ENCODE assay signal across 8 cellular contexts in the genomic region with DNA sequence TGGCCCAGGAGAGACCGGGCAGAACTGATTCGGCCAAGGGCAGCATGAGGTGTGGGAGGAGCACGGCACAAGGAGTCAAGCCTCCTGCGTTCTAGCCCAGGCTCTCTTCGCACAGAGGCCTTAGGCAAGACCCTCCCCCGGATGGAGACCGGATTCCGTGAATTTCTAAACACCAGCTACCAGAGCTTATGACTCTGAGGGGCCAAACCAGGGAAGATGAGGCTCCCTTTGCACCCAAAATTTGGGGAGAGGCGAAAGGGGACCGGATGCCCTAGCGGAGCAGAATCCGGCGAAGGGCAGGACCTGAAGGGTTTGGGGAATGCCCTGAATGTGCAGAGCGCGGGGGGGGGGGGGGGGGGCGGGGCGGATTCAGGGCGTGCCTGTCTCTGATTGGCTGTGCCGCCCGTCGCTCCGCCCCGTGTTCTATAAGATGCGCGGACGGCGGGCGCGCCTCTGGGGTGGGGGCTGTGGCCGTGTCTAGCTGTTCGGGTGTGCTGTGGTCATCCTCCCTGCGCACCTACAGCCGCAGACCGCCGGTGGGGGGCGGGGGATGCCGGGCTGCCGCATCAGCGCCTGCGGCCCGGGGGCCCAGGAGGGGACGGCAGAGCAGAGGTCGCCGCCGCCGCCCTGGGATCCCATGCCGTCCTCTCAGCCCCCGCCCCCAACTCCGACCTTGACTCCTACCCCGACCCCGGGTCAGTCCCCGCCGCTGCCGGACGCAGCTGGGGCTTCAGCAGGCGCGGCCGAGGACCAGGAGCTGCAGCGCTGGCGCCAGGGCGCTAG. TPM values are rescaled to one million over a fixed set of nuclear protein-coding genes. Genes with fewer than 3 reads are reported as not detected.
DNase-seq lines count a peak whose midpoint lies in the region; ATAC-seq and TF ChIP-seq lines count a peak whose summit lies in the region.

Gene TRNP1 (plus strand): TSS at position 456 of the 783 bp plus-strand sequence. CDS start 95 bp downstream, at position 551.

- peak; percentile 51 for ATAC-seq in HG02763 (IDR thresholded peaks at IDR 0.05; ENCODE audit: unreplicated experiment)
- ATAC-seq in GM18511 (IDR thresholded peaks at IDR 0.05; ENCODE audit: unreplicated experiment), result no peak

- DNase-seq in DMS153 (lab: John Stamatoyannopoulos, UW) (peak; percentile 38), NCI-H748 (lab: John Stamatoyannopoulos, UW; ENCODE audit: unreplicated experiment) (peak; percentile 82), endodermal cell (peak; percentile 97)
- peak; percentile 38 for DNase-seq in activated CD8-positive, alpha-beta memory T cell treated with anti-CD3 and anti-CD28 coated beads, Interleukin-2, amount 50 U/mL, for 1 hour (ENCODE audit: extremely low read depth)
- DNase-seq in stimulated activated CD8-positive, alpha-beta memory T cell treated with anti-CD3 and anti-CD28 coated beads, Interleukin-15, amount 100 ng/mL, for 1 hour (ENCODE audit: low read depth), result peak; percentile 31

- H3K27ac ChIP-seq in endodermal cell (ENCODE audit: low read depth, low read length) (no peak within 1 kb of the TSS), mesodermal cell (ENCODE audit: low read depth, low read length, severe bottlenecking) (peak within 1 kb of the TSS; percentile 18)

- peaks cover 2% of the 10 kb centered on the region for H3K36me3 Mint-ChIP-seq in endodermal cell (ENCODE audit: low read depth)

- H3K9ac ChIP-seq in endodermal cell (ENCODE audit: extremely low read depth, low read length, poor library complexity, severe bottlenecking), result peak within 1 kb of the TSS; percentile 47

- H3K4me3 ChIP-seq in endodermal cell (ENCODE audit: low read length) (peak within 1 kb of the TSS; percentile 86), mesodermal cell (ENCODE audit: extremely low read depth, insufficient read depth, low read length, poor library complexity, severe bottlenecking) (peak within 1 kb of the TSS; percentile 54)

- no peaks in the 10 kb centered on the region for H3K27me3 ChIP-seq in endodermal cell (ENCODE audit: control insufficient read depth, insufficient read depth, low read length, poor library complexity, severe bottlenecking)

- no peak for TF ChIP-seq CTCF in endodermal cell (conservative IDR thresholded peaks at IDR 0.05)

- peak within 1 kb of the TSS; percentile 86 for H3K27ac Mint-ChIP-seq in endodermal cell

- H3K9me3 Mint-ChIP-seq in endodermal cell, result no peaks in the 10 kb centered on the region

- H3K27me3 Mint-ChIP-seq in endodermal cell (ENCODE audit: insufficient read depth), result peaks cover 16% of the 10 kb centered on the region

- H3K4me3 Mint-ChIP-seq in endodermal cell, result peak within 1 kb of the TSS; percentile 75

- H3K9me3 ChIP-seq in endodermal cell (ENCODE audit: control insufficient read depth, low read length) (no peaks in the 10 kb centered on the region), mesodermal cell (ENCODE audit: control insufficient read depth, low read length) (no peaks in the 10 kb centered on the region)

- H3K4me1 ChIP-seq in endodermal cell (ENCODE audit: control insufficient read depth, insufficient read depth, low read length) (peaks cover 11% of the 10 kb centered on the region), mesodermal cell (ENCODE audit: control insufficient read depth, insufficient read depth, low read length, poor library complexity, severe bottlenecking) (peaks cover 25% of the 10 kb centered on the region)

- peaks cover 41% of the 10 kb centered on the region for H3K4me1 Mint-ChIP-seq in endodermal cell

- WGBS in endodermal cell (ENCODE audit: insufficient coverage in 1 of 2, insufficient read length in 1 of 2), 2 experiments, result 0 to 1% methylated on average over 14 to 56 of the region's 61 CpGs
- WGBS in mesodermal cell (ENCODE audit: insufficient coverage in 2 of 2), 2 experiments, result 0% methylated on average over 40 to 41 of the region's 61 CpGs

- H3K36me3 ChIP-seq in endodermal cell (ENCODE audit: control insufficient read depth, insufficient read depth, low read length), result no peaks in the 10 kb centered on the region
- H3K36me3 ChIP-seq in mesodermal cell (ENCODE audit: control insufficient read depth, insufficient read depth, low read length), result no peaks in the 10 kb centered on the region

RNA-seq across cellular contexts. Expression of gene TRNP1, which starts in this region (rescaled TPM):
- total RNA-seq in endodermal cell, result 10 to 100 TPM; 14.3 to 21.2 TPM
- polyA plus RNA-seq in endodermal cell (2013, experiment 1 of 2), result 9.0 TPM
- 8.0 TPM for polyA plus RNA-seq in endodermal cell (2013, experiment 2 of 2)
- 11.3 TPM for polyA plus RNA-seq in mesodermal cell (2013, experiment 1 of 2)
- 9.1 TPM for polyA plus RNA-seq in mesodermal cell (2013, experiment 2 of 2)

Comparison
In these comparisons a context has a peak if more than half of its experiments do, and no peak if none do; other contexts are left out.
1. DNase-seq: peak in every context shown above with its lines; median percentile 97 in endodermal cell; 82 in NCI-H748; 38 in DMS153; 38 in activated CD8-positive, alpha-beta memory T cell treated with anti-CD3 and anti-CD28 coated beads, Interleukin-2, amount 50 U/mL, for 1 hour; 31 in stimulated activated CD8-positive, alpha-beta memory T cell treated with anti-CD3 and anti-CD28 coated beads, Interleukin-15, amount 100 ng/mL, for 1 hour.